In genomic region chr1:206121269-206121668, GRCh38 we compare ENCODE assay signal across 9 cellular contexts. TPM values are rescaled to one million over a fixed set of nuclear protein-coding genes. Genes with fewer than 3 reads are reported as not detected.
"Had no signal": no experiment of that assay in that cellular context is flagged by ENCODE, and none has a peak within 500 bp of the region (broad histone marks: within the 10 kb centered on the region; RNA-seq: fewer than 3 reads in every experiment).

No MANE protein-coding gene starts in this region.

- H3K4me3 ChIP-seq: GM12878 had no signal

- FAIRE-seq: G401.6, GM12891, GM12892, GM18507, GM19239 had no signal

- ATAC-seq: GM12878 had no signal

- DNase-seq: GDM1, GF-D8 had no signal

RNA-seq across cellular contexts. Expression of gene AVPR1B, which starts 4.1 kb away (rescaled TPM):
- total RNA-seq: G401, GM12878 had no signal
- polyA plus RNA-seq: GM12878 had no signal
